13 cellular contexts compared by ENCODE assay signal in the genomic region with DNA sequence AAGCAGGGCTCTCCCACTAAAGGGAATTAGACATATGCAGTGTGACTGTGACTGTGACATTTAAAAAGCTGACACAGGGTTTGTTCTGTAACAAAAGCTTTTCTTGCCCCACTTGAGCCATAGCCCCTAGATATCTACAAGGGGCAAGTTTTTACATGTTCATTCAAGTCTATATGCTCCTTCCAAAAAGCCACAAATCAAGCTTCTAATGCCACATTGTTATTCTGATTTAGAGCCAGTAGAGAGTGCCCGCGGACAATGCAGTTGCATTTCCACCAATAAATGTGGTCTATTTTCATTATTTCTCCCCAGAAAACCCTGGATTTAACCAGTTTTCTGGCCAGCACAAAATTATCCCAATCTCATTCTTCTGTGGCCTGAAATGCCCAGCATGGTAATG. TPM values are rescaled to one million over a fixed set of nuclear protein-coding genes. Genes with fewer than 3 reads are reported as not detected.
DNase-seq lines count a peak whose midpoint lies in the region; ATAC-seq and TF ChIP-seq lines count a peak whose summit lies in the region.
"Had no signal": no experiment of that assay in that cellular context is flagged by ENCODE, and none has a peak within 500 bp of the region (broad histone marks: within the 10 kb centered on the region; RNA-seq: fewer than 3 reads in every experiment).

No MANE protein-coding gene starts in this region.

- no peak for ATAC-seq in stimulated activated naive B cell treated with anti-CD40 and anti-IgM and Interleukin-4, amounts not matched to agents 10 μg/mL and 1 μg/mL and 100 μg/mL, for 72 hours (replicated peaks)
- ATAC-seq in HG03039 (IDR thresholded peaks at IDR 0.05; ENCODE audit: unreplicated experiment): no peak
- ATAC-seq: body of pancreas had no signal

- no TSS peak for BruUV-seq in OCI-LY7 (replicated peaks; lab: Mats Ljungman, UMichigan)

- H3K4me3 Mint-ChIP-seq in activated naive CD4-positive, alpha-beta T cell treated with anti-CD3 and anti-CD28 coated beads, Interleukin-2, amount 10 ng/mL, durations not matched to agents 7 days and 5 days: no peak overlapping the region
- H3K4me3 Mint-ChIP-seq in chondrocyte (ENCODE audit: unreplicated experiment): no peak overlapping the region
- H3K4me3 Mint-ChIP-seq in stimulated activated naive B cell treated with anti-CD40 and anti-IgM and Interleukin-4, amounts not matched to agents 10 μg/mL and 1 μg/mL and 100 μg/mL, for 72 hours: peak overlapping the region; percentile 44 to 46

- POLR2A ChIA-PET in OCI-LY7 (lab: Charles Lee): interaction anchor here (0.6 to 3.4 kb wide), 12 partner anchors 8 to 1345 kb away, joined by 3 to 18 read pairs (median 4); partner anchors contain the start of gene ARHGAP25

- H3K4me2 ChIP-seq in OCI-LY7 (ENCODE audit: low read length): 0 out of 2 replicates have a peak overlapping the region, but pooled peaks have one; percentile 94

- H3K4me1 ChIP-seq in OCI-LY7 (ENCODE audit: insufficient read depth, low read length, poor library complexity, severe bottlenecking): peaks cover 84% of the 10 kb centered on the region
- H3K4me1 ChIP-seq: body of pancreas had no signal

- H3K4me1 Mint-ChIP-seq in activated naive CD4-positive, alpha-beta T cell treated with anti-CD3 and anti-CD28 coated beads, Interleukin-2, amount 10 ng/mL, durations not matched to agents 7 days and 5 days: peaks cover 96% of the 10 kb centered on the region
- no peaks in the 10 kb centered on the region for H3K4me1 Mint-ChIP-seq in chondrocyte (ENCODE audit: low read depth)
- H3K4me1 Mint-ChIP-seq in stimulated activated naive B cell treated with anti-CD40 and anti-IgM and Interleukin-4, amounts not matched to agents 10 μg/mL and 1 μg/mL and 100 μg/mL, for 72 hours: peaks cover 74 to 95% of the 10 kb centered on the region in 2 donors

- peaks cover 17% of the 10 kb centered on the region for H3K36me3 ChIP-seq in OCI-LY7 (ENCODE audit: insufficient read depth, low read length)

- H3K79me2 ChIP-seq in OCI-LY7 (ENCODE audit: insufficient read depth, low read depth, low read length): peaks cover 61% of the 10 kb centered on the region; the same call in 1 of the 2 replicates

- intact Hi-C loops in OCI-LY7 (cut with micrococcal nuclease; ENCODE audit: unreplicated experiment): no loop called here

- peaks cover 4% of the 10 kb centered on the region for H3K9me3 Mint-ChIP-seq in activated naive CD4-positive, alpha-beta T cell treated with anti-CD3 and anti-CD28 coated beads, Interleukin-2, amount 10 ng/mL, durations not matched to agents 7 days and 5 days
- no peaks in the 10 kb centered on the region for H3K9me3 Mint-ChIP-seq in chondrocyte (ENCODE audit: low read depth)
- H3K9me3 Mint-ChIP-seq in stimulated activated naive B cell treated with anti-CD40 and anti-IgM and Interleukin-4, amounts not matched to agents 10 μg/mL and 1 μg/mL and 100 μg/mL, for 72 hours: peaks cover 0 to 6% of the 10 kb centered on the region in 2 donors
- H3K9me3 Mint-ChIP-seq: immature natural killer cell had no signal

- no peak overlapping the region for H3K4me3 ChIP-seq in OCI-LY7 (ENCODE audit: low read depth, low read length, poor library complexity, severe bottlenecking)
- H3K4me3 ChIP-seq: body of pancreas had no signal

- TF ChIP-seq CTCF in OCI-LY7 (conservative IDR thresholded peaks at IDR 0.05; ENCODE audit: low read length): no peak
- peak; percentile 31 for TF ChIP-seq CTCF in chondrocyte (IDR thresholded peaks at IDR 0.05)

- H3K9me2 ChIP-seq in OCI-LY7 (ENCODE audit: insufficient read depth, low read length): no peaks in the 10 kb centered on the region

- no peak overlapping the region; the same call in 1 of the 2 replicates for H2AFZ ChIP-seq in OCI-LY7 (ENCODE audit: low read length)

- H3K36me3 Mint-ChIP-seq in activated naive CD4-positive, alpha-beta T cell treated with anti-CD3 and anti-CD28 coated beads, Interleukin-2, amount 10 ng/mL, durations not matched to agents 7 days and 5 days: peaks cover 78% of the 10 kb centered on the region
- H3K36me3 Mint-ChIP-seq in chondrocyte (ENCODE audit: low read depth): no peaks in the 10 kb centered on the region
- peaks cover 63 to 84% of the 10 kb centered on the region in 2 donors for H3K36me3 Mint-ChIP-seq in stimulated activated naive B cell treated with anti-CD40 and anti-IgM and Interleukin-4, amounts not matched to agents 10 μg/mL and 1 μg/mL and 100 μg/mL, for 72 hours

- no peak for DNase-seq in activated naive CD4-positive, alpha-beta T cell treated with anti-CD3 and anti-CD28 coated beads, Interleukin-2, amount 10 ng/mL, durations not matched to agents 7 days and 5 days
- no peak for DNase-seq in activated naive CD4-positive, alpha-beta T cell treated with Interleukin-2 at 50 U/mL for 16 hours
- DNase-seq in OCI-LY7 (ENCODE audit: low spot score): no peak
- no peak for DNase-seq in chondrocyte (ENCODE audit: low spot score)
- DNase-seq in stimulated activated naive B cell treated with anti-CD40 and anti-IgM and Interleukin-4, amounts not matched to agents 10 μg/mL and 1 μg/mL and 100 μg/mL, for 72 hours: no peak
- no peak for DNase-seq in epidermal melanocyte (ENCODE audit: insufficient read length, low spot score)
- DNase-seq in NCI-H1436 (lab: John Stamatoyannopoulos, UW): no peak
- DNase-seq: activated CD4-positive, alpha-beta T cell treated with anti-CD3 and anti-CD28 coated beads for 1 hour; body of pancreas; SIG-M5; stimulated activated naive CD4-positive, alpha-beta T cell had no signal

- H3K27me3 Mint-ChIP-seq in activated naive CD4-positive, alpha-beta T cell treated with anti-CD3 and anti-CD28 coated beads, Interleukin-2, amount 10 ng/mL, durations not matched to agents 7 days and 5 days: no peaks in the 10 kb centered on the region
- H3K27me3 Mint-ChIP-seq in chondrocyte (ENCODE audit: low read depth): no peaks in the 10 kb centered on the region
- no peaks in the 10 kb centered on the region for H3K27me3 Mint-ChIP-seq in stimulated activated naive B cell treated with anti-CD40 and anti-IgM and Interleukin-4, amounts not matched to agents 10 μg/mL and 1 μg/mL and 100 μg/mL, for 72 hours

- no peak overlapping the region for H3K27ac ChIP-seq in OCI-LY7 (ENCODE audit: low read depth, low read length, poor library complexity, severe bottlenecking)
- H3K27ac ChIP-seq: body of pancreas had no signal

- CTCF ChIA-PET in activated naive CD4-positive, alpha-beta T cell treated with anti-CD3 and anti-CD28 coated beads, Interleukin-2, amount 10 ng/mL, durations not matched to agents 7 days and 5 days (lab: Charles Lee): interaction anchor here (0.7 to 2.6 kb wide), 8 partner anchors 9 to 275 kb away, joined by 3 to 12 read pairs (median 4); partner anchors contain the start of gene ARHGAP25
- CTCF ChIA-PET in OCI-LY7 (lab: Charles Lee; ENCODE audit: unreplicated experiment): interaction anchor here (0.5 to 1.4 kb wide), 3 partner anchors 11 to 122 kb away, joined by 3 to 4 read pairs (median 3); no protein-coding TSS in a partner anchor

- H3K9me3 ChIP-seq in OCI-LY7 (ENCODE audit: low read length): no peaks in the 10 kb centered on the region
- H3K9me3 ChIP-seq: body of pancreas had no signal

- H3K27ac Mint-ChIP-seq in activated naive CD4-positive, alpha-beta T cell treated with anti-CD3 and anti-CD28 coated beads, Interleukin-2, amount 10 ng/mL, durations not matched to agents 7 days and 5 days: peak overlapping the region; percentile 75
- no peak overlapping the region for H3K27ac Mint-ChIP-seq in chondrocyte (ENCODE audit: unreplicated experiment)
- H3K27ac Mint-ChIP-seq in stimulated activated naive B cell treated with anti-CD40 and anti-IgM and Interleukin-4, amounts not matched to agents 10 μg/mL and 1 μg/mL and 100 μg/mL, for 72 hours: peak overlapping the region; percentile 42

- H4K20me1 ChIP-seq in OCI-LY7 (ENCODE audit: insufficient read depth, low read length): no peaks in the 10 kb centered on the region

RNA-seq across cellular contexts. Expression of gene ARHGAP25, which starts 9.9 kb away (rescaled TPM):
- total RNA-seq in OCI-LY7 (2014; rRNA removed; shearing (Covaris generic)): 18.6 and 22.3 TPM in 2 replicates
- 37.7 and 43.8 TPM in 2 replicates for total RNA-seq in OCI-LY7 (2022)
- 0.31 to 0.50 TPM in 2 of 3 replicates, not detected in the other for total RNA-seq in chondrocyte

Comparison
In these comparisons a context has a peak if more than half of its experiments do, and no peak if none do; other contexts are left out.
1. H3K4me3 Mint-ChIP-seq: peak in stimulated activated naive B cell treated with anti-CD40 and anti-IgM and Interleukin-4, amounts not matched to agents 10 μg/mL and 1 μg/mL and 100 μg/mL, for 72 hours (2 of 2); none in activated naive CD4-positive, alpha-beta T cell treated with anti-CD3 and anti-CD28 coated beads, Interleukin-2, amount 10 ng/mL, durations not matched to agents 7 days and 5 days (single experiment) and chondrocyte (single experiment).
2. RNA of gene ARHGAP25, which starts 9.9 kb away (total RNA-seq): 18.6 to 43.8 TPM in OCI-LY7; 0.31 to 0.50 TPM in chondrocyte; every median in the first group is over 10 times any median in the second.